ENCODE assay signal across 8 cellular contexts in the genomic region with DNA sequence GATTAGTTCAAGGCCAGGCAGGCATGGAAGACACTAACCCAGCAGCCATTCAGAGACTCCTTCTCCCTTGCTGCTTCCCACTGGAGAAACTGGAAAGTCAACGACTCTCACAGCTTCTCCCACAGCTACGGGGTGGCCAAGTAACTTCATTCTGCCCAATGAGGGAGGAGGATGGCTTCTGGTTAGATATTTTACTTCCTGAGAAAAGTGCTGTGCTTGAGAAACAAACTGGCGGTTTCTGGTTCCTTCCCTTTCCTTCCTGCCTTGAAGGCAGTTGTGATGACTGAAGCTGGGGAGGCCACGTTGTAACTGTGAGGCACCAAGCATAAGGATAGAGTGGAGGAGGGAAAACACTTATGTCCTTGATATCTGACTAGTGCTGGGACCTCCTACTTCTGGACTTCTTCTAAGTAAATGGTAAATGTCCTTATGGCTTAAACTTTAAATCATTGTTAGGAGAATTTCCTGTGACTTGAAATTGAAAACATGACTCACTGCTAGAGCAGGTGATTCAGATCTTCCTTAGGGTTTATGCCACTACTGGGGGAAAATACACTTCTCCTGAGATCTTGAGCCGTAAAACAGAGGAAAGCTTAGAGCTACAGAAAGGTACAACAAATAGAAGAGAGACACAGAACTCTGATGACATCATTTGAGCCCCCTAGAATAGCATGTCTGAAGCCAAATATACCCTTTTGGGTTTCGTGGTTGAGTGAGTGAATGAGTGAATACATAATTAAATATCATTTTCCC. TPM values are rescaled to one million over a fixed set of nuclear protein-coding genes. Genes with fewer than 3 reads are reported as not detected.
DNase-seq lines count a peak whose midpoint lies in the region; ATAC-seq, FAIRE-seq and TF ChIP-seq lines count a peak whose summit lies in the region.

No MANE protein-coding gene starts in this region.

- no peak for TF ChIP-seq CTCF in activated B cell treated with CpG ODN at 0.5 μM for 24 hours (IDR thresholded peaks at IDR 0.05)
- TF ChIP-seq CTCF in endothelial cell of umbilical vein (IDR thresholded peaks at IDR 0.05; ENCODE audit: extremely low read depth in 1 of 2, insufficient read depth in 1 of 2, low read depth in 1 of 2, low read length in 2 of 2) = no peak

- no peaks in the 10 kb centered on the region for H3K79me2 ChIP-seq in endothelial cell of umbilical vein (ENCODE audit: control insufficient read depth, insufficient read depth, low read length)

- POLR2A ChIA-PET in activated B cell treated with CpG ODN at 0.5 μM for 24 hours (lab: Charles Lee) = interaction anchor here (1.3 to 2.7 kb wide), 2 partner anchors 92 to 127 kb away, joined by 3 to 10 read pairs; a partner anchor contains a TSS
- POLR2A ChIA-PET in endothelial cell of umbilical vein (lab: Charles Lee) = interaction anchor here (0.6 kb wide), 1 partner anchor 128 kb away, joined by 4 read pairs; no protein-coding TSS in a partner anchor

- ATAC-seq in HG03457 (IDR thresholded peaks at IDR 0.05; ENCODE audit: unreplicated experiment) (peak; percentile 39), activated B cell treated with CpG ODN at 0.5 μM for 24 hours (ENCODE audit: low read depth) (no peak)

- H3K36me3 Mint-ChIP-seq in activated B cell treated with CpG ODN at 0.5 μM for 24 hours (ENCODE audit: low read depth) = peaks cover 2% of the 10 kb centered on the region

- H3K27ac ChIP-seq in endothelial cell of umbilical vein (ENCODE audit: insufficient read depth, low read depth, low read length) (peak overlapping the region; percentile 93), skin epidermis (peak overlapping the region in 18 of 21 experiments; percentile 2 to 90 (median 52))

- H3K4me3 Mint-ChIP-seq in activated B cell treated with CpG ODN at 0.5 μM for 24 hours = peak overlapping the region; percentile 19

- FAIRE-seq in endothelial cell of umbilical vein (lab: Jason Lieb, UNC) (peak; percentile 89), urothelium cell line (lab: Jason Lieb, UNC) (no peak)

- H3K27me3 ChIP-seq in endothelial cell of umbilical vein (ENCODE audit: control insufficient read depth in 2 of 2, insufficient read depth in 2 of 2, low read length in 2 of 2) = no peaks in the 10 kb centered on the region

- H3K4me1 Mint-ChIP-seq in activated B cell treated with CpG ODN at 0.5 μM for 24 hours = peaks cover 53% of the 10 kb centered on the region

- peaks cover 5% of the 10 kb centered on the region for H3K9me3 Mint-ChIP-seq in activated B cell treated with CpG ODN at 0.5 μM for 24 hours

- CTCF ChIA-PET in activated B cell treated with CpG ODN at 0.5 μM for 24 hours (lab: Charles Lee) = interaction anchor here (0.7 to 6.0 kb wide), 11 partner anchors 9 to 329 kb away, joined by 3 to 47 read pairs (median 7); a partner anchor contains a TSS
- CTCF ChIA-PET in endothelial cell of umbilical vein (lab: Charles Lee) = interaction anchor here (0.6 to 10.0 kb wide), 16 partner anchors 9 to 129 kb away, joined by 3 to 122 read pairs (median 6); a partner anchor contains a TSS

- H3K36me3 ChIP-seq in endothelial cell of umbilical vein (ENCODE audit: control insufficient read depth in 2 of 2, extremely low read depth in 1 of 2, insufficient read depth in 2 of 2, low read length in 2 of 2) = no peaks in the 10 kb centered on the region

- TF ChIP-seq POLR2A in GM19099 (IDR thresholded peaks at IDR 0.05; ENCODE audit: extremely low read depth, insufficient read length, low read depth) (peak; percentile 19), endothelial cell of umbilical vein (IDR thresholded peaks at IDR 0.05; ENCODE audit: low read depth, low read length) (no peak)

- H3K27ac Mint-ChIP-seq in activated B cell treated with CpG ODN at 0.5 μM for 24 hours = peak overlapping the region; percentile 60

- peak overlapping the region; percentile 63 for H3K9ac ChIP-seq in endothelial cell of umbilical vein (replicated peaks; ENCODE audit: extremely low read depth, insufficient read depth, low read length)

- peak overlapping the region; percentile 77 for H3K4me2 ChIP-seq in endothelial cell of umbilical vein (ENCODE audit: insufficient read depth, low read length)

- no peaks in the 10 kb centered on the region for H4K20me1 ChIP-seq in endothelial cell of umbilical vein (replicated peaks; ENCODE audit: control insufficient read depth, extremely low read depth, insufficient read depth, low read length)

- dilution Hi-C loops in endothelial cell of umbilical vein (cut with MboI; ENCODE audit: extremely low pct_ligation_motif_present, low sequenced_read_pairs) = no loop called here

- H3K27me3 Mint-ChIP-seq in activated B cell treated with CpG ODN at 0.5 μM for 24 hours = peaks cover 11% of the 10 kb centered on the region

- no peaks in the 10 kb centered on the region for H3K9me1 ChIP-seq in endothelial cell of umbilical vein (replicated peaks; ENCODE audit: control insufficient read depth, extremely low read depth, insufficient read depth, low read length)

- H3K4me3 ChIP-seq in endothelial cell of umbilical vein (replicated peaks in 1 of 3; ENCODE audit: insufficient read depth in 1 of 3, low read depth in 1 of 3, low read length in 3 of 3) (peak overlapping the region in 1 of 3 experiments; percentile 11), skin epidermis (no peak overlapping the region)

- H2AFZ ChIP-seq in endothelial cell of umbilical vein (ENCODE audit: low read depth, low read length) = peak overlapping the region; percentile 83

- H3K4me1 ChIP-seq in endothelial cell of umbilical vein (ENCODE audit: control insufficient read depth, extremely low read depth, insufficient read depth, low read length) = peaks cover 45% of the 10 kb centered on the region

- DNase-seq in activated B cell treated with CpG ODN at 0.5 μM for 24 hours (no peak), endothelial cell of umbilical vein (ENCODE audit: low read depth, low spot score) (peak; percentile 92), NCI-H2196 treated with DMSO at 0.1 percent for 48 hours (lab: John Stamatoyannopoulos, UW; ENCODE audit: unreplicated experiment) (no peak), urothelium cell line (ENCODE audit: low spot score) (no peak), NCI-H345 treated with DMSO at 0.1 percent for 48 hours (lab: John Stamatoyannopoulos, UW; ENCODE audit: unreplicated experiment) (no peak)

- TSS peak; percentile 20 for BruUV-seq in endothelial cell of umbilical vein (replicated peaks; lab: Mats Ljungman, UMichigan)

- H3K9me3 ChIP-seq in endothelial cell of umbilical vein (replicated peaks; ENCODE audit: control insufficient read depth, insufficient read depth, low read length) = no peaks in the 10 kb centered on the region

- intact Hi-C loops in activated B cell treated with CpG ODN at 0.5 μM for 24 hours (cut with micrococcal nuclease) = loop anchor here (1.0 to 10.0 kb wide), 11 partner anchors 9 to 691 kb away; a partner anchor contains a TSS
- intact Hi-C loops in endothelial cell of umbilical vein (cut with micrococcal nuclease) = loop anchor here (1.0 to 10.0 kb wide), 6 partner anchors 9 to 339 kb away; a partner anchor contains a TSS

TF ChIP-seq in endothelial cell of umbilical vein, 7 proteins besides CTCF, POLR2A, EP300 and RAD21:
- TF ChIP-seq JUN (IDR thresholded peaks at IDR 0.05; ENCODE audit: borderline replicate concordance, insufficient read depth, insufficient read length, low read depth) (peak; percentile 95), FOS (IDR thresholded peaks at IDR 0.05; ENCODE audit: borderline replicate concordance, insufficient read depth, low read length) (peak; percentile 93), MYC (IDR thresholded peaks at IDR 0.05; ENCODE audit: low read depth, low read length) (no peak), POLR2AphosphoS5 (IDR thresholded peaks at IDR 0.05; ENCODE audit: insufficient read depth, low read depth, low read length) (peak; percentile 48)

RNA-seq across cellular contexts. Expression of a gene that starts 3.1 kb away (rescaled TPM):
- 14.2 and 15.0 TPM in 2 replicates for total RNA-seq in activated B cell treated with CpG ODN at 0.5 μM for 24 hours
- total RNA-seq in endothelial cell of umbilical vein = 49.3 and 52.1 TPM in 2 replicates
- polyA plus RNA-seq in endothelial cell of umbilical vein = 19.8 and 22.5 TPM in 2 replicates
- 21.3 and 24.2 TPM in 2 replicates for polyA plus RNA-seq in endothelial cell of umbilical vein (2011; cell fraction: cytosol; rRNA removed)
- polyA plus RNA-seq in endothelial cell of umbilical vein (2011; cell fraction: nucleus; rRNA removed) = 19.6 and 24.1 TPM in 2 replicates
- 68.0 and 74.4 TPM in 2 replicates for polyA plus RNA-seq in endothelial cell of umbilical vein (2012)
- 20.1 and 38.6 TPM in 2 replicates for polyA minus RNA-seq in endothelial cell of umbilical vein
- polyA minus RNA-seq in endothelial cell of umbilical vein (2011; cell fraction: cytosol; rRNA and poly(A)+ RNA removed) = 13.1 TPM
- polyA minus RNA-seq in endothelial cell of umbilical vein (2011; cell fraction: nucleus; rRNA and poly(A)+ RNA removed) = 10.2 and 13.2 TPM in 2 replicates

RNA-seq across cellular contexts. Expression of a gene that starts 47.1 kb away (rescaled TPM):
- total RNA-seq in activated B cell treated with CpG ODN at 0.5 μM for 24 hours = 30.0 and 30.4 TPM in 2 replicates
- total RNA-seq in endothelial cell of umbilical vein = 53.1 and 55.9 TPM in 2 replicates
- polyA plus RNA-seq in endothelial cell of umbilical vein = 20.3 and 23.5 TPM in 2 replicates
- 31.4 and 34.3 TPM in 2 replicates for polyA plus RNA-seq in endothelial cell of umbilical vein (2011; cell fraction: cytosol; rRNA removed)
- 32.0 and 32.5 TPM in 2 replicates for polyA plus RNA-seq in endothelial cell of umbilical vein (2011; cell fraction: nucleus; rRNA removed)
- 75.7 and 87.2 TPM in 2 replicates for polyA plus RNA-seq in endothelial cell of umbilical vein (2012)
- 56.2 and 56.9 TPM in 2 replicates for polyA minus RNA-seq in endothelial cell of umbilical vein
- 8.6 TPM for polyA minus RNA-seq in endothelial cell of umbilical vein (2011; cell fraction: cytosol; rRNA and poly(A)+ RNA removed)
- 18.4 and 29.8 TPM in 2 replicates for polyA minus RNA-seq in endothelial cell of umbilical vein (2011; cell fraction: nucleus; rRNA and poly(A)+ RNA removed)

RNA-seq across cellular contexts. Expression of a gene that starts 58.0 kb away (rescaled TPM):
- total RNA-seq in activated B cell treated with CpG ODN at 0.5 μM for 24 hours (not detected in 2 replicates), endothelial cell of umbilical vein (18.5 and 20.4 TPM in 2 replicates)
- 5.5 and 6.2 TPM in 2 replicates for polyA plus RNA-seq in endothelial cell of umbilical vein
- polyA plus RNA-seq in endothelial cell of umbilical vein (2011; cell fraction: cytosol; rRNA removed) = 3.2 and 3.6 TPM in 2 replicates
- polyA plus RNA-seq in endothelial cell of umbilical vein (2011; cell fraction: nucleus; rRNA removed) = 2.6 and 2.9 TPM in 2 replicates
- 5.4 and 7.7 TPM in 2 replicates for polyA plus RNA-seq in endothelial cell of umbilical vein (2012)
- 6.9 and 10.3 TPM in 2 replicates for polyA minus RNA-seq in endothelial cell of umbilical vein
- polyA minus RNA-seq in endothelial cell of umbilical vein (2011; cell fraction: cytosol; rRNA and poly(A)+ RNA removed) = 0.82 TPM
- 2.7 and 5.1 TPM in 2 replicates for polyA minus RNA-seq in endothelial cell of umbilical vein (2011; cell fraction: nucleus; rRNA and poly(A)+ RNA removed)

Comparison
In these comparisons a context has a peak if more than half of its experiments do, and no peak if none do; other contexts are left out.
1. RNA of a gene that starts 58.0 kb away (total RNA-seq): 18.5 to 20.4 TPM in endothelial cell of umbilical vein; not detected in activated B cell treated with CpG ODN at 0.5 μM for 24 hours; every median in the first group is over 10 times any median in the second.